Comparison of ENCODE assay signal across 30 cellular contexts in the genomic region with DNA sequence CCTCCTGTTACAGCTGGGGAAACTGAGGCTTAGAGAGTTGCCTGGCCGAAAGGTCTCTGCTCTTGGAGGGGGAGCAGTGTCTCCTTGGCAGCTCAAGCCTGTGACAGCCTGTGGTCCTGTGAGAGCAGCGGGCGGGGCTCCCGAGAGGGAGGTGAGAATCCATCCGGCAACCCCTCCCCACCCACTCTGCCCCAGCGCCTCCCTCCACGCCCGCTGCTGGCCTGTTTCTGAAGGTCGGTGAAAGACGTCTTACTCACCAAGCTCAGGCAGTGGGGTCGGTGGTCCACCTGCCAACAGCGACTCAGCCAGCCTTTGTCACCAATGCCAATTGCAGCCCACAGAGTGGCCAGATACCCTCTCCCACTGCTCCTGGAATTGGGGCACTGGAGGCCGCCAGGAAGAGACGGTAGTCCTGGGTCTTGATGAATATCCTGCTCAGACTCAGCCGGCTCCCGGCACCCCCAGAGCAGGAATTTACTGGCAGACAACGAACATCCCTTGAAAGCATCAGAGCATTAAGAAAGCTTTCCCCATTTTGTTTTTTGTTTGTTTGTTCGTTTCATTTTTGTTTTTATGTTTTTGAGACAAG. TPM values are rescaled to one million over a fixed set of nuclear protein-coding genes. Genes with fewer than 3 reads are reported as not detected.
DNase-seq lines count a peak whose midpoint lies in the region; ATAC-seq and TF ChIP-seq lines count a peak whose summit lies in the region.
"Had no signal": no experiment of that assay in that cellular context is flagged by ENCODE, and none has a peak within 500 bp of the region (broad histone marks: within the 10 kb centered on the region; RNA-seq: fewer than 3 reads in every experiment).

No MANE protein-coding gene starts in this region.

- H3K36me3 Mint-ChIP-seq in brain, result no peaks in the 10 kb centered on the region
- no peaks in the 10 kb centered on the region for H3K36me3 Mint-ChIP-seq in CD4-positive, alpha-beta T cell (ENCODE audit: low read depth)
- H3K36me3 Mint-ChIP-seq: activated naive CD4-positive, alpha-beta T cell treated with anti-CD3 and anti-CD28 coated beads, Interleukin-2, amount 50 U/mL, for 72 hours; natural killer cell had no signal

- H4K91ac ChIP-seq in mesenchymal stem cell (ENCODE audit: low read length), result peak overlapping the region; percentile 71

- H3K27ac ChIP-seq in mesenchymal stem cell (ENCODE audit: low read length, poor library complexity, severe bottlenecking), result no peak overlapping the region
- H3K27ac ChIP-seq in CD4-positive, alpha-beta T cell (ENCODE audit: low read depth, low read length), result no peak overlapping the region
- H3K27ac ChIP-seq: left lung, parathyroid adenoma had no signal

- peak overlapping the region; percentile 27 to 30 for H2BK12ac ChIP-seq in mesenchymal stem cell (ENCODE audit: low read length in 2 of 2)

- intact Hi-C loops in CD4-positive, alpha-beta T cell (cut with DNase I, micrococcal nuclease), result no loop called here

- peak overlapping the region; percentile 25 for H3K9ac ChIP-seq in mesenchymal stem cell (ENCODE audit: low read length)
- H3K9ac ChIP-seq: parathyroid adenoma had no signal

- H3K4me2 ChIP-seq in mesenchymal stem cell (ENCODE audit: low read length, poor library complexity, severe bottlenecking), result no peak overlapping the region
- H3K4me2 ChIP-seq: GM23338 had no signal

- H2BK5ac ChIP-seq in mesenchymal stem cell (ENCODE audit: low read depth, low read length, poor library complexity, severe bottlenecking), result no peak overlapping the region

- no peak overlapping the region for H2AFZ ChIP-seq in mesenchymal stem cell (ENCODE audit: low read depth, low read length)
- H2AFZ ChIP-seq: GM23338, parathyroid adenoma had no signal

- H3K36me3 ChIP-seq in mesenchymal stem cell (ENCODE audit: control insufficient read depth in 1 of 2, insufficient read depth in 2 of 2, low read depth in 1 of 2, low read length in 2 of 2), result no peaks in the 10 kb centered on the region
- H3K36me3 ChIP-seq: left lung, tibial nerve had no signal

- POLR2A ChIA-PET in CD4-positive, alpha-beta T cell (lab: Charles Lee), result no interaction called here

- CTCF ChIA-PET in CD4-positive, alpha-beta T cell (lab: Charles Lee), result interaction anchor here (0.9 kb wide), 1 partner anchor 15 kb away, joined by 3 read pairs; no protein-coding TSS in a partner anchor

- no peaks in the 10 kb centered on the region for H3K9me3 Mint-ChIP-seq in stimulated activated naive CD8-positive, alpha-beta T cell treated with anti-CD3 and anti-CD28 coated beads, Interleukin-15, amount 100 ng/mL, for 72 hours
- H3K9me3 Mint-ChIP-seq in brain, result peaks cover 0 to 4% (median 0%) of the 10 kb centered on the region in 5 experiments
- H3K9me3 Mint-ChIP-seq in CD4-positive, alpha-beta T cell, result no peaks in the 10 kb centered on the region
- H3K9me3 Mint-ChIP-seq: activated naive CD4-positive, alpha-beta T cell treated with anti-CD3 and anti-CD28 coated beads, Interleukin-2, amount 50 U/mL, for 72 hours; activated T-helper 2 cell treated with anti-CD3 and anti-CD28 coated beads, Interferon-gamma antibody, Interleukin-2, Interleukin-4, amounts not matched to agents 10 μg/mL and 5 μg/mL and 100 μg/mL, durations not matched to agents 14 hours and 24 hours and 36 hours; GM23338; natural killer cell had no signal

- H4K8ac ChIP-seq in mesenchymal stem cell (ENCODE audit: low read length), result peak overlapping the region; percentile 43

- H3K4me1 Mint-ChIP-seq in stimulated activated naive CD8-positive, alpha-beta T cell treated with anti-CD3 and anti-CD28 coated beads, Interleukin-15, amount 100 ng/mL, for 72 hours, result no peaks in the 10 kb centered on the region
- peaks cover 75% of the 10 kb centered on the region for H3K4me1 Mint-ChIP-seq in brain
- no peaks in the 10 kb centered on the region for H3K4me1 Mint-ChIP-seq in CD4-positive, alpha-beta T cell (ENCODE audit: low read depth)
- H3K4me1 Mint-ChIP-seq: natural killer cell had no signal

- no peak overlapping the region for H2BK120ac ChIP-seq in mesenchymal stem cell (ENCODE audit: low read depth, low read length)

- no peak overlapping the region for H3K4me3 Mint-ChIP-seq in stimulated activated naive CD8-positive, alpha-beta T cell treated with anti-CD3 and anti-CD28 coated beads, Interleukin-15, amount 100 ng/mL, for 72 hours
- no peak overlapping the region for H3K4me3 Mint-ChIP-seq in brain
- H3K4me3 Mint-ChIP-seq in CD4-positive, alpha-beta T cell, result no peak overlapping the region
- H3K4me3 Mint-ChIP-seq: GM23338, natural killer cell had no signal

- H3K4ac ChIP-seq in mesenchymal stem cell (ENCODE audit: low read depth in 1 of 2, low read length in 2 of 2), result peak overlapping the region in 1 of 2 experiments; percentile 85

- H3K4me3 ChIP-seq in mesenchymal stem cell (ENCODE audit: insufficient read depth in 1 of 2, low read depth in 1 of 2, low read length in 2 of 2), result peak overlapping the region in 1 of 2 experiments; percentile 9
- H3K4me3 ChIP-seq: GM23338, left lung, tibial nerve had no signal

- H2BK15ac ChIP-seq in mesenchymal stem cell (ENCODE audit: low read depth, poor library complexity, severe bottlenecking), result peak overlapping the region; percentile 92

- H3K23ac ChIP-seq in mesenchymal stem cell (ENCODE audit: low read length in 2 of 2), result no peak overlapping the region

- no peak for TF ChIP-seq CTCF in brain (conservative IDR thresholded peaks at IDR 0.05)
- no peak for TF ChIP-seq CTCF in CD4-positive, alpha-beta T cell (IDR thresholded peaks at IDR 0.05)

- H3K79me1 ChIP-seq in mesenchymal stem cell (replicated peaks; ENCODE audit: low read length, poor library complexity, severe bottlenecking), result peaks cover 4% of the 10 kb centered on the region

- H3K14ac ChIP-seq in mesenchymal stem cell (ENCODE audit: low read length in 2 of 2), result peak overlapping the region in 1 of 2 experiments; percentile 9

- no peaks in the 10 kb centered on the region for H3K9me3 ChIP-seq in mesenchymal stem cell (ENCODE audit: control insufficient read depth, low read length)
- no peaks in the 10 kb centered on the region for H3K9me3 ChIP-seq in CD4-positive, alpha-beta T cell (ENCODE audit: control insufficient read depth, low read length)
- H3K9me3 ChIP-seq: left lung, tibial nerve had no signal

- peak overlapping the region in 1 of 2 experiments; percentile 35 for H3K18ac ChIP-seq in mesenchymal stem cell (ENCODE audit: low read depth in 1 of 2, low read length in 2 of 2)

- DNase-seq in stimulated activated naive CD8-positive, alpha-beta T cell treated with anti-CD3 and anti-CD28 coated beads, Interleukin-15, amount 100 ng/mL, for 72 hours, result no peak
- DNase-seq in stimulated activated naive CD8-positive, alpha-beta T cell treated with anti-CD3 and anti-CD28 coated beads, Interleukin-15, Interleukin-2, amounts not matched to agents 100 U/mL and 50 U/mL, for 24 hours, result no peak
- DNase-seq in mesenchymal stem cell, result no peak
- DNase-seq in stimulated activated CD4-positive, alpha-beta T cell treated with anti-CD3 and anti-CD28 coated beads, Interleukin-4, amount 100 ng/mL, for 1 hour, result no peak
- DNase-seq in NCI-H2081 (lab: John Stamatoyannopoulos, UW), result no peak
- DNase-seq in NCI-H524 (lab: John Stamatoyannopoulos, UW), result no peak
- no peak for DNase-seq in CD4-positive, alpha-beta T cell
- DNase-seq: 8988T; activated CD4-positive, alpha-beta T cell treated with anti-CD3 and anti-CD28 coated beads, Interleukin-2, amount 50 U/mL, for 48 hours; activated CD8-positive, alpha-beta memory T cell treated with anti-CD3 and anti-CD28 coated beads, Interleukin-2, amount 50 U/mL, for 48 hours; AML-193; cerebellar nuclear complex; DMS53; erythroblast; Kasumi-1; midbrain; natural killer cell; NCI-H1048; NCI-H1694 treated with DMSO at 0.1 percent for 48 hours; NCI-H526 treated with DMSO at 0.1 percent for 48 hours; T-helper 9 cell had no signal

- peak overlapping the region in 1 of 2 donors; percentile 87 for H3K27ac Mint-ChIP-seq in stimulated activated naive CD8-positive, alpha-beta T cell treated with anti-CD3 and anti-CD28 coated beads, Interleukin-15, amount 100 ng/mL, for 72 hours
- peak overlapping the region in 4 of 5 experiments; percentile 38 to 96 (median 87) for H3K27ac Mint-ChIP-seq in brain
- H3K27ac Mint-ChIP-seq in CD4-positive, alpha-beta T cell, result no peak overlapping the region
- H3K27ac Mint-ChIP-seq: activated naive CD4-positive, alpha-beta T cell treated with anti-CD3 and anti-CD28 coated beads, Interleukin-2, amount 50 U/mL, for 72 hours; activated T-helper 2 cell treated with anti-CD3 and anti-CD28 coated beads, Interferon-gamma antibody, Interleukin-2, Interleukin-4, amounts not matched to agents 10 μg/mL and 5 μg/mL and 100 μg/mL, durations not matched to agents 14 hours and 24 hours and 36 hours; GM23338; natural killer cell had no signal

- 84% methylated on average over 18 of the region's 18 CpGs for WGBS in mesenchymal stem cell

- H3K27me3 Mint-ChIP-seq in stimulated activated naive CD8-positive, alpha-beta T cell treated with anti-CD3 and anti-CD28 coated beads, Interleukin-15, amount 100 ng/mL, for 72 hours, result no peaks in the 10 kb centered on the region
- H3K27me3 Mint-ChIP-seq in brain, result no peaks in the 10 kb centered on the region
- H3K27me3 Mint-ChIP-seq in CD4-positive, alpha-beta T cell, result no peaks in the 10 kb centered on the region

- peak; percentile 13 for ATAC-seq in stimulated activated naive CD8-positive, alpha-beta T cell treated with anti-CD3 and anti-CD28 coated beads, Interleukin-15, amount 100 ng/mL, for 72 hours
- ATAC-seq in stimulated activated naive CD8-positive, alpha-beta T cell treated with anti-CD3 and anti-CD28 coated beads, Interleukin-15, Interleukin-2, amounts not matched to agents 100 U/mL and 50 U/mL, for 24 hours, result no peak
- no peak for ATAC-seq in CD4-positive, alpha-beta T cell (ENCODE audit: poor library complexity)
- ATAC-seq: activated naive CD4-positive, alpha-beta T cell treated with anti-CD3 and anti-CD28 coated beads, Interleukin-2, amount 50 U/mL, for 72 hours; GM23338; natural killer cell; Right ventricle myocardium inferior; sciatic nerve had no signal

- H3K4me1 ChIP-seq in mesenchymal stem cell (ENCODE audit: control insufficient read depth, insufficient read depth, low read depth, low read length), result peaks cover 45% of the 10 kb centered on the region

- H2AK5ac ChIP-seq in mesenchymal stem cell (ENCODE audit: low read length, severe bottlenecking), result peak overlapping the region; percentile 85

- no peaks in the 10 kb centered on the region for H3K27me3 ChIP-seq in mesenchymal stem cell (ENCODE audit: control insufficient read depth in 1 of 2, insufficient read depth in 1 of 2, low read length in 2 of 2)
- H3K27me3 ChIP-seq in CD4-positive, alpha-beta T cell (ENCODE audit: control insufficient read depth, insufficient read depth, low read length), result no peaks in the 10 kb centered on the region
- H3K27me3 ChIP-seq: left lung, tibial nerve had no signal

RNA-seq across cellular contexts. Expression of a gene that starts 7.4 kb away (rescaled TPM):
- 48.7 TPM for polyA plus RNA-seq in brain (ENCODE audit: insufficient read depth, low read depth, low replicate concordance)
- polyA plus RNA-seq in mesenchymal stem cell (2013, experiment 1 of 2), result 198 TPM
- 194 TPM for polyA plus RNA-seq in mesenchymal stem cell (2013, experiment 2 of 2)
- 1 to 10 TPM; 7.9 to 9.3 TPM for total RNA-seq in CD4-positive, alpha-beta T cell
